ENCODE assay signal across 17 cellular contexts in genomic region chr9:16315720-16316119, GRCh38.
"Had no signal": no experiment of that assay in that cellular context is flagged by ENCODE, and none has a peak within 500 bp of the region (broad histone marks: within the 10 kb centered on the region; RNA-seq: fewer than 3 reads in every experiment).

No MANE protein-coding gene starts in this region.

- H3K36me3 Mint-ChIP-seq: memory B cell; natural killer cell; stimulated activated memory B cell treated with anti-CD40 and anti-IgM and Interleukin-4, amounts not matched to agents 10 μg/mL and 1 μg/mL and 100 μg/mL, for 72 hours had no signal

- H3K27me3 Mint-ChIP-seq: activated B cell treated with CpG ODN at 0.5 μM for 24 hours; activated CD4-positive, alpha-beta T cell treated with anti-CD3 and anti-CD28 coated beads, Interleukin-2, amount 10 ng/mL, durations not matched to agents 24 days and 14 days; central memory CD8-positive, alpha-beta T cell; effector memory CD8-positive, alpha-beta T cell; memory B cell; stimulated activated memory B cell treated with anti-CD40 and anti-IgM and Interleukin-4, amounts not matched to agents 10 μg/mL and 1 μg/mL and 100 μg/mL, for 72 hours had no signal

- H3K4me1 Mint-ChIP-seq: activated B cell treated with CpG ODN at 0.5 μM for 24 hours; activated CD4-positive, alpha-beta T cell treated with anti-CD3 and anti-CD28 coated beads, Interleukin-2, amount 10 ng/mL, durations not matched to agents 24 days and 14 days; central memory CD8-positive, alpha-beta T cell; memory B cell; natural killer cell; stimulated activated memory B cell treated with anti-CD40 and anti-IgM and Interleukin-4, amounts not matched to agents 10 μg/mL and 1 μg/mL and 100 μg/mL, for 72 hours had no signal

- H3K4me3 Mint-ChIP-seq: activated B cell treated with CpG ODN at 0.5 μM for 24 hours; activated CD4-positive, alpha-beta T cell treated with anti-CD3 and anti-CD28 coated beads, Interleukin-2, amount 10 ng/mL, durations not matched to agents 24 days and 14 days; activated T-helper 1 cell treated with anti-CD3 and anti-CD28 coated beads, Interleukin-12 subunit alpha, Interleukin-12 subunit beta, Interleukin-2, Interleukin-4 antibody, amounts not matched to agents 30 ng/mL and 10 ng/mL and 1 ng/mL, durations not matched to agents 14 hours and 24 hours and 36 hours; central memory CD8-positive, alpha-beta T cell; dendritic cell treated with granulocyte-macrophage colony-stimulating factor and Interleukin-4, amounts not matched to agents 40 ng/mL and 50 ng/mL, for 4 days; effector memory CD8-positive, alpha-beta T cell; memory B cell; natural killer cell; stimulated activated memory B cell treated with anti-CD40 and anti-IgM and Interleukin-4, amounts not matched to agents 10 μg/mL and 1 μg/mL and 100 μg/mL, for 72 hours had no signal

- DNase-seq: activated B cell treated with CpG ODN at 0.5 μM for 24 hours; activated CD4-positive, alpha-beta T cell treated with anti-CD3 and anti-CD28 coated beads, Interleukin-2, amount 10 ng/mL, durations not matched to agents 24 days and 14 days; effector memory CD8-positive, alpha-beta T cell; hippocampal formation; kidney glomerular epithelial cell; left ventricle myocardium superior; natural killer cell; occipital lobe; stimulated activated CD4-positive, alpha-beta T cell treated with anti-CD3 and anti-CD28 coated beads, Interleukin-12 subunit alpha, Interleukin-12 subunit beta, amount 100 ng/mL, for 4 hours; stimulated activated CD4-positive, alpha-beta T cell treated with anti-CD3 and anti-CD28 coated beads, Interleukin-2, amount 100 ng/mL, for 48 hours; SW 1271 had no signal

- H3K9me3 Mint-ChIP-seq: activated B cell treated with CpG ODN at 0.5 μM for 24 hours; activated CD4-positive, alpha-beta T cell treated with anti-CD3 and anti-CD28 coated beads, Interleukin-2, amount 10 ng/mL, durations not matched to agents 24 days and 14 days; activated T-helper 1 cell treated with anti-CD3 and anti-CD28 coated beads, Interleukin-12 subunit alpha, Interleukin-12 subunit beta, Interleukin-2, Interleukin-4 antibody, amounts not matched to agents 30 ng/mL and 10 ng/mL and 1 ng/mL, durations not matched to agents 14 hours and 24 hours and 36 hours; dendritic cell treated with granulocyte-macrophage colony-stimulating factor and Interleukin-4, amounts not matched to agents 40 ng/mL and 50 ng/mL, for 4 days; natural killer cell had no signal

- H3K27ac Mint-ChIP-seq: activated B cell treated with CpG ODN at 0.5 μM for 24 hours; activated CD4-positive, alpha-beta T cell treated with anti-CD3 and anti-CD28 coated beads, Interleukin-2, amount 10 ng/mL, durations not matched to agents 24 days and 14 days; activated T-helper 1 cell treated with anti-CD3 and anti-CD28 coated beads, Interleukin-12 subunit alpha, Interleukin-12 subunit beta, Interleukin-2, Interleukin-4 antibody, amounts not matched to agents 30 ng/mL and 10 ng/mL and 1 ng/mL, durations not matched to agents 14 hours and 24 hours and 36 hours; dendritic cell treated with granulocyte-macrophage colony-stimulating factor and Interleukin-4, amounts not matched to agents 40 ng/mL and 50 ng/mL, for 4 days; effector memory CD8-positive, alpha-beta T cell; memory B cell; natural killer cell; stimulated activated memory B cell treated with anti-CD40 and anti-IgM and Interleukin-4, amounts not matched to agents 10 μg/mL and 1 μg/mL and 100 μg/mL, for 72 hours had no signal

- H3K27ac ChIP-seq: epithelial cell of prostate had no signal
